Comparison of ENCODE assay signal across 1 cellular context in the genomic region with DNA sequence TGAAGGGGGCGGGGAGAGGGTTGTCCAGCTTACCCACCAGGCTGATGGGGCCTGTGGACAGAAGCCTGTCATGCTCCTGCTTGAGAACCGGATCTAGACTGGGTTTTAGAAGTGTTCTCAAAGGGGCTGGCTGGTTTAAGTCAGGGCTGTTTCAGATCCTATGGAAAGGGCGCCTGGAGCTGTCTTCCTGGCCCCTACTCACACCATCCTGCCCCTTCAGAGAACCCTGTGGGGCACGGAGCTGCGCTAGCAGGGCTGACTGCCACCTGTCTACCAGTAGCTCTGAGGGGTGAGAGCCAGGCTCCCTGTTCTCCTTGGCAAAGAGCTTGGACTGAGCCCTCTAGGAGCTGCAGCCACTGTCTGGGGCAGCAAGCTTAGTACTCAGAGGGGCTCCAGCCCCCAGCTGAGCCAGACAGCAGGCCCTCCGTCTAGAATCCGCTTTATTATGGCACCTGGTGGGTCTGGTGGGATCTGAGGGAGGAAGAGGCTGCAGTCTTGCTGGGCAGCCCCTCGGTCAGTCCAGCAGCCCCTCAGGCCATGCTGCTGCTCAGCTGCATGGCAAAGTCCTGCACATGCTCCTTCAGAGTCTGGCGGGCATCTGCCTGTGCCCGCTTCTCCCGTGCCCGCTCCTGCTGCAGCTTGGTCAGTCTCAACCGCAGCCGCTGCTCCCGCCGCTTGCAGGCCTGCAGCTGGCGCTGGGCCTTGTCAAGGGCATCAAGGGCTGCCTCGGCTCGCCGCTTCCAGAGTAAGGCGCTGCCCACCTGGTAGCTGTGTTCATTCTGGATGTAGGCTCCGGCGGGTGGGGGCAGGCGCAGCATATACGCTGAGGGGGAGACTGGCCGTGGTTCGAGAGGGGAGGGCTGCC.
TF ChIP-seq lines count a peak whose summit lies in the region.

No MANE protein-coding gene starts in this region.

TF ChIP-seq in HCT116, 20 proteins besides CTCF, POLR2A, EP300 and RAD21:
- no peak for TF ChIP-seq FOSL1 (IDR thresholded peaks at IDR 0.05; ENCODE audit: low read depth)
- TF ChIP-seq EZH2phosphoT487 (IDR thresholded peaks at IDR 0.05; ENCODE audit: borderline replicate concordance): no peak
- TF ChIP-seq SIN3A (IDR thresholded peaks at IDR 0.05; ENCODE audit: low read depth): no peak
- no peak for TF ChIP-seq ZNF274 (IDR thresholded peaks at IDR 0.05; ENCODE audit: low read depth, low read length)
- TF ChIP-seq, protein P1, sequence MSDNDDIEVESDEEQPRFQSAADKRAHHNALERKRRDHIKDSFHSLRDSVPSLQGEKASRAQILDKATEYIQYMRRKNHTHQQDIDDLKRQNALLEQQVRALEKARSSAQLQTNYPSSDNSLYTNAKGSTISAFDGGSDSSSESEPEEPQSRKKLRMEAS (IDR thresholded peaks at IDR 0.05): no peak
- TF ChIP-seq JUND (IDR thresholded peaks at IDR 0.05): no peak
- no peak for TF ChIP-seq CEBPB (IDR thresholded peaks at IDR 0.05; ENCODE audit: low read depth)
- TF ChIP-seq TCF7L2 (IDR thresholded peaks at IDR 0.05; ENCODE audit: borderline replicate concordance, extremely low read depth, insufficient read depth, insufficient read length): no peak
- TF ChIP-seq, protein P2, sequence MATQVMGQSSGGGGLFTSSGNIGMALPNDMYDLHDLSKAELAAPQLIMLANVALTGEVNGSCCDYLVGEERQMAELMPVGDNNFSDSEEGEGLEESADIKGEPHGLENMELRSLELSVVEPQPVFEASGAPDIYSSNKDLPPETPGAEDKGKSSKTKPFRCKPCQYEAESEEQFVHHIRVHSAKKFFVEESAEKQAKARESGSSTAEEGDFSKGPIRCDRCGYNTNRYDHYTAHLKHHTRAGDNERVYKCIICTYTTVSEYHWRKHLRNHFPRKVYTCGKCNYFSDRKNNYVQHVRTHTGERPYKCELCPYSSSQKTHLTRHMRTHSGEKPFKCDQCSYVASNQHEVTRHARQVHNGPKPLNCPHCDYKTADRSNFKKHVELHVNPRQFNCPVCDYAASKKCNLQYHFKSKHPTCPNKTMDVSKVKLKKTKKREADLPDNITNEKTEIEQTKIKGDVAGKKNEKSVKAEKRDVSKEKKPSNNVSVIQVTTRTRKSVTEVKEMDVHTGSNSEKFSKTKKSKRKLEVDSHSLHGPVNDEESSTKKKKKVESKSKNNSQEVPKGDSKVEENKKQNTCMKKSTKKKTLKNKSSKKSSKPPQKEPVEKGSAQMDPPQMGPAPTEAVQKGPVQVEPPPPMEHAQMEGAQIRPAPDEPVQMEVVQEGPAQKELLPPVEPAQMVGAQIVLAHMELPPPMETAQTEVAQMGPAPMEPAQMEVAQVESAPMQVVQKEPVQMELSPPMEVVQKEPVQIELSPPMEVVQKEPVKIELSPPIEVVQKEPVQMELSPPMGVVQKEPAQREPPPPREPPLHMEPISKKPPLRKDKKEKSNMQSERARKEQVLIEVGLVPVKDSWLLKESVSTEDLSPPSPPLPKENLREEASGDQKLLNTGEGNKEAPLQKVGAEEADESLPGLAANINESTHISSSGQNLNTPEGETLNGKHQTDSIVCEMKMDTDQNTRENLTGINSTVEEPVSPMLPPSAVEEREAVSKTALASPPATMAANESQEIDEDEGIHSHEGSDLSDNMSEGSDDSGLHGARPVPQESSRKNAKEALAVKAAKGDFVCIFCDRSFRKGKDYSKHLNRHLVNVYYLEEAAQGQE (IDR thresholded peaks at IDR 0.05; ENCODE audit: low read depth): no peak
TF ChIP-seq in HCT116: peak in this region for 0.
